1 cellular context compared by ENCODE assay signal in genomic region chr9:20783057-20784038, GRCh38.
TF ChIP-seq lines count a peak whose summit lies in the region.

No MANE protein-coding gene starts in this region.

TF ChIP-seq in GM12878, 131 proteins besides CTCF, POLR2A, EP300 and RAD21:
- TF ChIP-seq BCL3 (IDR thresholded peaks at IDR 0.05; ENCODE audit: borderline replicate concordance, insufficient read depth, low read depth, low read length, poor library complexity, severe bottlenecking), result no peak
- 0 out of 2 replicates have a peak, but pooled peaks have one; percentile 20 for TF ChIP-seq MEF2A (IDR thresholded peaks at IDR 0.05; ENCODE audit: insufficient read depth, low read depth, low read length)
- TF ChIP-seq ZNF622 (IDR thresholded peaks at IDR 0.05), result no peak
- TF ChIP-seq JUNB (IDR thresholded peaks at IDR 0.05), result 0 out of 2 replicates have a peak, but pooled peaks have one; percentile 16
TF ChIP-seq in GM12878: peak in this region for 2.
